In genomic region chr2:88214631-88215030, GRCh38 we compare ENCODE assay signal across 2 cellular contexts.
A peak's percentile ranks its signal among the peaks of the same experiment; 100 is the strongest.
TF ChIP-seq lines count a peak whose summit lies in the region.

No MANE protein-coding gene starts in this region.

TF ChIP-seq in HepG2, 621 proteins besides CTCF, POLR2A, EP300 and RAD21:
- TF ChIP-seq ZNF512 (CRISPR knock-in tag; IDR thresholded peaks at IDR 0.05) = peak; percentile 80; the same call in 1 of the 2 replicates
- TF ChIP-seq ZNF296 (CRISPR knock-in tag; conservative IDR thresholded peaks at IDR 0.05) = no peak

TF ChIP-seq in K562, 482 proteins besides CTCF, POLR2A, EP300 and RAD21:
- TF ChIP-seq ZNF512 (tag; IDR thresholded peaks at IDR 0.05) (peak; percentile 86), SREBF1 (IDR thresholded peaks at IDR 0.05; ENCODE audit: borderline replicate concordance, low read depth, low read length) (no peak)
